In the genomic region with DNA sequence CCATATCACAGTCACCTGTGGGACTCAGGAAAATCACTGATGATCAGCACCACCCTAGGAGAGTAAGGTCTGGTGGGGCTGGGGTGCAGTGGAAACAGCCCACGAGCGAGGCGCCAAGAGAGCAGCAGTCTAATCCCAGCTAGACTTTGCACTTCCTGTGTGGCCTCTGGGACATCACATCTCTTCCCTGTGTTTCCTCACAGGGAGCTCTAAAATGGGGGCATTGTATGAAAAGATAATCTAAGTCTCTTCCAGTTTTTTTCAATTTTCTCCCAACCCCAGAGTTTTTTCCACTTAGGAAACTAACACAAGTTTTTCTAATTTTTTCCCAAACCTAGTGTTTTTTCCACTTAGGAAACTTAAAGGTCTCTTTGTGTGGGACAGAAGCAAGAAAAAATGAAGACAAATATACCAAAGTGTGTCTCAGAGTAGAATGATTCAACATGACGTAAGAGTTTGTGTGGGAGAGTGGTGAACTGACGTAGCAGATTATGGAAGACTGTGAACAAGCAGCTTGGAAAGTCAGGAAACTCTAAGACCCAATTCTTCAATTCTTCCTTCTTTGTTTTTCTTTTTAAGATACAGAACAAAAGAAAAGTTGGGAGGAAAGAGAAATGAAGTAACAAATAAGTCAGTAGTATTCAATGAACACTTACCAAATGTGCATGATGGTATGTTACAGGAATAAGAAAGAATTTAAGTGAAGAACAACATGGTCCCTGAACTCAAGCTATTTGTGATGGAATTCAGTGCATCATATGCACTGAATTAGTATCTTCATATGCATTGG, we compare ENCODE assay signal across 13 cellular contexts. TPM values are rescaled to one million over a fixed set of nuclear protein-coding genes. Genes with fewer than 3 reads are reported as not detected.
DNase-seq lines count a peak whose midpoint lies in the region; ATAC-seq and TF ChIP-seq lines count a peak whose summit lies in the region.
"Had no signal": no experiment of that assay in that cellular context is flagged by ENCODE, and none has a peak within 500 bp of the region (broad histone marks: within the 10 kb centered on the region; RNA-seq: fewer than 3 reads in every experiment).

No MANE protein-coding gene starts in this region.

- CTCF ChIA-PET in activated CD8-positive, alpha-beta memory T cell treated with anti-CD3 and anti-CD28 coated beads, Interleukin-2, amount 10 ng/mL, durations not matched to agents 7 days and 5 days (lab: Charles Lee): no interaction called here

- DNase-seq in Daoy (ENCODE audit: low read depth) (peak; percentile 62), RKO (ENCODE audit: low spot score) (peak; percentile 81), epithelial cell of prostate (ENCODE audit: low read depth, low spot score) (peak; percentile 49), nephron progenitor cell (no peak)
- DNase-seq in stimulated activated effector memory CD8-positive, alpha-beta T cell treated with anti-CD3 and anti-CD28 coated beads, Interleukin-12 subunit alpha, Interleukin-12 subunit beta, amount 100 ng/mL, for 72 hours (ENCODE audit: low spot score in 2 of 2): no peak
- no peak for DNase-seq in activated CD8-positive, alpha-beta memory T cell treated with anti-CD3 and anti-CD28 coated beads, Interleukin-2, amount 10 ng/mL, durations not matched to agents 7 days and 5 days
- DNase-seq: activated CD4-positive, alpha-beta T cell treated with anti-CD3 and anti-CD28 coated beads, Interleukin-2, amount 10 ng/mL, durations not matched to agents 7 days and 5 days; activated naive CD4-positive, alpha-beta T cell treated with anti-CD3 and anti-CD28 coated beads for 36 hours; kidney; posterior cingulate gyrus had no signal

- no peaks in the 10 kb centered on the region for H3K27me3 Mint-ChIP-seq in nephron progenitor cell (ENCODE audit: low read depth, poor library complexity)
- peaks cover 35% of the 10 kb centered on the region for H3K27me3 Mint-ChIP-seq in activated CD8-positive, alpha-beta memory T cell treated with anti-CD3 and anti-CD28 coated beads, Interleukin-2, amount 10 ng/mL, durations not matched to agents 7 days and 5 days
- H3K27me3 Mint-ChIP-seq: IgD-negative memory B cell had no signal

- H3K4me1 Mint-ChIP-seq in nephron progenitor cell: peaks cover 100% of the 10 kb centered on the region
- H3K4me1 Mint-ChIP-seq in stimulated activated effector memory CD8-positive, alpha-beta T cell treated with anti-CD3 and anti-CD28 coated beads, Interleukin-12 subunit alpha, Interleukin-12 subunit beta, amount 100 ng/mL, for 72 hours: no peaks in the 10 kb centered on the region
- H3K4me1 Mint-ChIP-seq in activated CD8-positive, alpha-beta memory T cell treated with anti-CD3 and anti-CD28 coated beads, Interleukin-2, amount 10 ng/mL, durations not matched to agents 7 days and 5 days: no peaks in the 10 kb centered on the region

- H3K4me3 Mint-ChIP-seq in nephron progenitor cell: no peak overlapping the region
- no peak overlapping the region for H3K4me3 Mint-ChIP-seq in stimulated activated effector memory CD8-positive, alpha-beta T cell treated with anti-CD3 and anti-CD28 coated beads, Interleukin-12 subunit alpha, Interleukin-12 subunit beta, amount 100 ng/mL, for 72 hours
- H3K4me3 Mint-ChIP-seq in activated CD8-positive, alpha-beta memory T cell treated with anti-CD3 and anti-CD28 coated beads, Interleukin-2, amount 10 ng/mL, durations not matched to agents 7 days and 5 days: no peak overlapping the region
- H3K4me3 Mint-ChIP-seq: activated CD4-positive, alpha-beta T cell treated with anti-CD3 and anti-CD28 coated beads, Interleukin-2, amount 10 ng/mL, durations not matched to agents 7 days and 5 days; activated naive CD4-positive, alpha-beta T cell treated with anti-CD3 and anti-CD28 coated beads for 36 hours; IgD-negative memory B cell had no signal

- no peak for TF ChIP-seq CTCF in nephron progenitor cell (IDR thresholded peaks at IDR 0.05)

- no peak for ATAC-seq in GM18858 (IDR thresholded peaks at IDR 0.05; ENCODE audit: unreplicated experiment)
- ATAC-seq in stimulated activated effector memory CD8-positive, alpha-beta T cell treated with anti-CD3 and anti-CD28 coated beads, Interleukin-12 subunit alpha, Interleukin-12 subunit beta, amount 100 ng/mL, for 72 hours: no peak
- no peak for ATAC-seq in activated CD8-positive, alpha-beta memory T cell treated with anti-CD3 and anti-CD28 coated beads, Interleukin-2, amount 10 ng/mL, durations not matched to agents 7 days and 5 days
- no peak for ATAC-seq in GM19467 (IDR thresholded peaks at IDR 0.05; ENCODE audit: unreplicated experiment)

- peak overlapping the region; percentile 59 for H3K27ac ChIP-seq in epithelial cell of prostate

- H3K27ac Mint-ChIP-seq in nephron progenitor cell: peak overlapping the region; percentile 70
- H3K27ac Mint-ChIP-seq in stimulated activated effector memory CD8-positive, alpha-beta T cell treated with anti-CD3 and anti-CD28 coated beads, Interleukin-12 subunit alpha, Interleukin-12 subunit beta, amount 100 ng/mL, for 72 hours: no peak overlapping the region
- H3K27ac Mint-ChIP-seq in activated CD8-positive, alpha-beta memory T cell treated with anti-CD3 and anti-CD28 coated beads, Interleukin-2, amount 10 ng/mL, durations not matched to agents 7 days and 5 days: no peak overlapping the region
- H3K27ac Mint-ChIP-seq: activated CD4-positive, alpha-beta T cell treated with anti-CD3 and anti-CD28 coated beads, Interleukin-2, amount 10 ng/mL, durations not matched to agents 7 days and 5 days; activated naive CD4-positive, alpha-beta T cell treated with anti-CD3 and anti-CD28 coated beads for 36 hours; IgD-negative memory B cell had no signal

- peaks cover 3% of the 10 kb centered on the region for H3K9me3 Mint-ChIP-seq in nephron progenitor cell
- no peaks in the 10 kb centered on the region for H3K9me3 Mint-ChIP-seq in stimulated activated effector memory CD8-positive, alpha-beta T cell treated with anti-CD3 and anti-CD28 coated beads, Interleukin-12 subunit alpha, Interleukin-12 subunit beta, amount 100 ng/mL, for 72 hours
- no peaks in the 10 kb centered on the region for H3K9me3 Mint-ChIP-seq in activated CD8-positive, alpha-beta memory T cell treated with anti-CD3 and anti-CD28 coated beads, Interleukin-2, amount 10 ng/mL, durations not matched to agents 7 days and 5 days (ENCODE audit: low read depth)
- H3K9me3 Mint-ChIP-seq: activated CD4-positive, alpha-beta T cell treated with anti-CD3 and anti-CD28 coated beads, Interleukin-2, amount 10 ng/mL, durations not matched to agents 7 days and 5 days; activated naive CD4-positive, alpha-beta T cell treated with anti-CD3 and anti-CD28 coated beads for 36 hours; IgD-negative memory B cell had no signal

- H3K36me3 Mint-ChIP-seq in nephron progenitor cell (ENCODE audit: low read depth): peaks cover 50% of the 10 kb centered on the region
- no peaks in the 10 kb centered on the region for H3K36me3 Mint-ChIP-seq in stimulated activated effector memory CD8-positive, alpha-beta T cell treated with anti-CD3 and anti-CD28 coated beads, Interleukin-12 subunit alpha, Interleukin-12 subunit beta, amount 100 ng/mL, for 72 hours
- H3K36me3 Mint-ChIP-seq in activated CD8-positive, alpha-beta memory T cell treated with anti-CD3 and anti-CD28 coated beads, Interleukin-2, amount 10 ng/mL, durations not matched to agents 7 days and 5 days: no peaks in the 10 kb centered on the region

RNA-seq across cellular contexts. Expression of a gene that starts 51.3 kb away (rescaled TPM):
- total RNA-seq in Daoy (2014; rRNA removed; shearing (Covaris generic)): 22.9 and 33.9 TPM in 2 replicates
- not detected for total RNA-seq in activated CD8-positive, alpha-beta memory T cell treated with anti-CD3 and anti-CD28 coated beads, Interleukin-2, amount 10 ng/mL, durations not matched to agents 7 days and 5 days
- total RNA-seq: activated naive CD4-positive, alpha-beta T cell treated with anti-CD3 and anti-CD28 coated beads for 36 hours had no signal

Comparison
In these comparisons a context has a peak if more than half of its experiments do, and no peak if none do; other contexts are left out.
1. DNase-seq: peak in Daoy (single experiment), RKO (single experiment) and epithelial cell of prostate (single experiment); none in nephron progenitor cell (single experiment), stimulated activated effector memory CD8-positive, alpha-beta T cell treated with anti-CD3 and anti-CD28 coated beads, Interleukin-12 subunit alpha, Interleukin-12 subunit beta, amount 100 ng/mL, for 72 hours (0 of 2) and activated CD8-positive, alpha-beta memory T cell treated with anti-CD3 and anti-CD28 coated beads, Interleukin-2, amount 10 ng/mL, durations not matched to agents 7 days and 5 days (single experiment).
2. RNA of a gene that starts 51.3 kb away (total RNA-seq): 22.9 to 33.9 TPM in Daoy; not detected in activated CD8-positive, alpha-beta memory T cell treated with anti-CD3 and anti-CD28 coated beads, Interleukin-2, amount 10 ng/mL, durations not matched to agents 7 days and 5 days; every median in the first group is over 10 times any median in the second.